1 cellular context compared by ENCODE assay signal in genomic region chr10:122953827-122954730, GRCh38.
TF ChIP-seq lines count a peak whose summit lies in the region.

Gene C10orf88, minus strand, starts transcription at chr10:122954227. Its CDS starts 49 bp downstream, at chr10:122954178.

TF ChIP-seq in HepG2, 621 proteins besides CTCF, POLR2A, EP300 and RAD21 (continued from another document and continues in another):
- TF ChIP-seq KIAA2018 (CRISPR knock-in tag; IDR thresholded peaks at IDR 0.05; ENCODE audit: borderline replicate concordance) (peak; percentile 90; the same call in 1 of the 2 replicates), FLYWCH1 (CRISPR knock-in tag; IDR thresholded peaks at IDR 0.05) (0 out of 2 replicates have a peak, but pooled peaks have one; percentile 79), SOX6 (IDR thresholded peaks at IDR 0.05) (no peak), SOX6 (CRISPR knock-in tag; IDR thresholded peaks at IDR 0.05) (peak; percentile 78), SMC3 (IDR thresholded peaks at IDR 0.05; ENCODE audit: low read length) (no peak), DNMT1 (CRISPR knock-in tag; IDR thresholded peaks at IDR 0.05) (0 out of 2 replicates have a peak, but pooled peaks have one; percentile 38), TFE3 (CRISPR knock-in tag; IDR thresholded peaks at IDR 0.05) (peak; percentile 74), GLMP (CRISPR knock-in tag; IDR thresholded peaks at IDR 0.05; ENCODE audit: borderline replicate concordance) (no peak), U2AF2 (IDR thresholded peaks at IDR 0.05; ENCODE audit: low read depth, low read length) (no peak), FOXK2 (IDR thresholded peaks at IDR 0.05) (no peak), RFXANK (CRISPR knock-in tag; IDR thresholded peaks at IDR 0.05) (0 out of 2 replicates have a peak, but pooled peaks have one; percentile 38), GATAD2A (CRISPR knock-in tag; IDR thresholded peaks at IDR 0.05) (peak; percentile 69), PLRG1 (conservative IDR thresholded peaks at IDR 0.05) (no peak), NFE2L1 (CRISPR knock-in tag; IDR thresholded peaks at IDR 0.05; ENCODE audit: borderline replicate concordance) (no peak; the same call in 1 of the 2 replicates), ZNF414 (CRISPR knock-in tag; IDR thresholded peaks at IDR 0.05) (peak; percentile 80), ZNF776 (CRISPR knock-in tag; IDR thresholded peaks at IDR 0.05) (peak; percentile 95), ZC3H13 (CRISPR knock-in tag; IDR thresholded peaks at IDR 0.05) (peak; percentile 70; the same call in 1 of the 2 replicates), CCAR2 (optimal IDR thresholded peaks at IDR 0.05; ENCODE audit: low read depth, low read length) (peak; percentile 58), TFDP2 (CRISPR knock-in tag; IDR thresholded peaks at IDR 0.05) (peak; percentile 99), ZNF543 (CRISPR knock-in tag; IDR thresholded peaks at IDR 0.05) (peak; percentile 95), AHR (CRISPR knock-in tag; IDR thresholded peaks at IDR 0.05) (peak; percentile 96; the same call in 1 of the 2 replicates), MIXL1 (CRISPR knock-in tag; IDR thresholded peaks at IDR 0.05) (peak; percentile 86), ZNF142 (CRISPR knock-in tag; IDR thresholded peaks at IDR 0.05) (peak; percentile 94), MEIS1 (CRISPR knock-in tag; IDR thresholded peaks at IDR 0.05; ENCODE audit: borderline replicate concordance) (peak; percentile 91), PRPF4 (IDR thresholded peaks at IDR 0.05; ENCODE audit: low read depth, low read length, poor library complexity, severe bottlenecking) (no peak), ZNF446 (CRISPR knock-in tag; IDR thresholded peaks at IDR 0.05) (peak; percentile 93), ZNF280D (CRISPR knock-in tag; IDR thresholded peaks at IDR 0.05) (peak; percentile 95), KAT2B (IDR thresholded peaks at IDR 0.05; ENCODE audit: borderline replicate concordance, low read depth, low read length) (no peak), ZNF556 (CRISPR knock-in tag; IDR thresholded peaks at IDR 0.05; ENCODE audit: borderline replicate concordance) (peak; percentile 98), ZNF441 (CRISPR knock-in tag; IDR thresholded peaks at IDR 0.05; ENCODE audit: borderline replicate concordance) (peak; percentile 90; the same call in 1 of the 2 replicates), ZNF460 (CRISPR knock-in tag; IDR thresholded peaks at IDR 0.05; ENCODE audit: borderline replicate concordance) (no peak; the same call in 1 of the 2 replicates), ZNF530 (CRISPR knock-in tag; IDR thresholded peaks at IDR 0.05; ENCODE audit: low read depth) (no peak), MTERF4 (CRISPR knock-in tag; IDR thresholded peaks at IDR 0.05) (peak; percentile 98), GZF1 (CRISPR knock-in tag; IDR thresholded peaks at IDR 0.05) (peak; percentile 92; the same call in 1 of the 2 replicates)
